In the genomic region with DNA sequence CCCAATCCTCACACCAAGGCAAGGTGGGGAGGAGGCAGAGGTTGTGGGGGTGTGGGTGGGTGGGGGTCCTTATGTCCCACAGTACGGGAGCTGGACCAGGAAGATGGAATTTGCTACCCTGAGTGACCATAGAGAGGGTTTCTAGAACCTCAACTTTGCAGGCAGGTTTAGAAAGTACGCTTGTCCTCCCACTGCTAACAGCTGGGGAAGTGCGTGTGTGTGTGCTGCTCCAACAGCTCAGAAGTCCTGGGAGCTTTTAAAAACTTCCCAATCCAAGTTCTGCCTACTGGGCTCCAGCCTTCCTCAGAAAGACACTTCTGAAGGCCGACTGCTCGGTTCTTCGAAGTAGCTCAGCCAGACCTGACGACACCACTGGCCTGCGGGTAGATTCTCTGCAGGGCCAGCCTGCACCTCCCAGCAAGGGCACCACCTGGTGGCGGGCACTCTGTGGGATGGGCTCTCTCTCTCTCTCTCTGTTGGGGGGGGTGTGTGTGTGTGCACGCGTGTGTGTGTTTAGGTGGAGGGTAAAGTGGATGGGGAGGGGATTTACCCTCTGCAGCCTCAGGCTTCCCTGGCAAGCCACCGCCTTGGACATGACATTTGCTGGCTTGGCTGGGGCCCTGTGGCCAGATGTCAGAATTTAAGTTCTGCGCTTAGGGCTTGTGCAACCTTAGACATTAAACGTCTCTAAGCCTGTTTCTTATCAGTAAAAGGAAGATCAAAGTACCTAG, we compare ENCODE assay signal across 8 cellular contexts.
DNase-seq lines count a peak whose midpoint lies in the region; ATAC-seq, FAIRE-seq and TF ChIP-seq lines count a peak whose summit lies in the region.

No MANE protein-coding gene starts in this region.

- H3K4me1 ChIP-seq in KMS-11 (ENCODE audit: low read depth, poor library complexity, severe bottlenecking): no peaks in the 10 kb centered on the region

- no peaks in the 10 kb centered on the region for H3K79me2 ChIP-seq in KMS-11 (ENCODE audit: insufficient read depth, low read depth)

- H3K36me3 ChIP-seq in KMS-11 (ENCODE audit: insufficient read depth): no peaks in the 10 kb centered on the region

- no peak overlapping the region for H3K4me3 ChIP-seq in KMS-11 (IDR thresholded peaks at IDR 0.05; ENCODE audit: insufficient read depth, low read depth, low read length)

- no peak overlapping the region for H3K27ac ChIP-seq in KMS-11

- no peaks in the 10 kb centered on the region for H4K20me1 ChIP-seq in KMS-11 (ENCODE audit: insufficient read depth)

- peak; percentile 44 for DNase-seq in D721Med (ENCODE audit: insufficient read length, low spot score)
- peak; percentile 54 for DNase-seq in T-helper 22 cell (ENCODE audit: low read depth)
- DNase-seq in amygdala (lab: John Stamatoyannopoulos, UW): peak in 37 of 56 donors; percentile 3 to 58 (median 21)
- peak; percentile 65 for DNase-seq in hepatic stellate cell (ENCODE audit: low spot score)
- peak; percentile 61 for DNase-seq in smooth muscle cell of the brain vasculature (ENCODE audit: low read depth, low spot score)

- no peak overlapping the region for H3K4me2 ChIP-seq in KMS-11

- no peak overlapping the region for H3K9ac ChIP-seq in KMS-11

- H3K27me3 ChIP-seq in KMS-11 (ENCODE audit: insufficient read depth, low read depth): no peaks in the 10 kb centered on the region

- ATAC-seq in HG02884 (IDR thresholded peaks at IDR 0.05; ENCODE audit: unreplicated experiment) (no peak), GM21786 (IDR thresholded peaks at IDR 0.05; ENCODE audit: unreplicated experiment) (no peak)

- no peak overlapping the region for H2AFZ ChIP-seq in KMS-11 (ENCODE audit: low read depth)

- FAIRE-seq in D721Med (lab: Jason Lieb, UNC): no peak

- TF ChIP-seq CTCF in D721Med (IDR thresholded peaks at IDR 0.05; ENCODE audit: insufficient read depth, missing control alignments) (peak; percentile 78), KMS-11 (conservative IDR thresholded peaks at IDR 0.05; ENCODE audit: low read depth, low read length) (peak; percentile 44; the same call in 1 of the 2 replicates)
